ENCODE assay signal across 21 cellular contexts in the genomic region with DNA sequence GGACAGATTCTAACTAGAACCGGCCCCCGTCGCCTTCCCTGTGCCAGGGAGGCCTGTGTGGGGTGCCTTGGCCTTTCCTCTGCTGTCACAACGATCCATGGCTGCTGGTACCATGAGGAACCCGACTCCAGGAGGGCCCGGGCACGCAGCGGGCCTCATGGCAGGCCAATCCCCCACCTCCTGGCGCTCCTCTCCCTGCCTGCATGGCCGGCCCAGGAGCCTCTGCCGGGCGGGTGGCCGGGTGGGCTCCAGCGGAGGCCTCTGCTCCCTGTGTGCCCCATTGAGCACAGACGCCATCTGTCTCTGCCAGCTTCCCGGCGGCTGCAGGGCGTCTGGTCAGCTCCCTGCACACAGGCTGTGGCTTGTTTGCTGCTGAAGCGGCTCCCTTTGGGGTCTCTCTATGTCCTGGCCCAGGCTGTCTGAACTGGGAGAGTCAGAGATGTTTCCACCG.
DNase-seq lines count a peak whose midpoint lies in the region; ATAC-seq and TF ChIP-seq lines count a peak whose summit lies in the region.
"Had no signal": no experiment of that assay in that cellular context is flagged by ENCODE, and none has a peak within 500 bp of the region (broad histone marks: within the 10 kb centered on the region; RNA-seq: fewer than 3 reads in every experiment).

No MANE protein-coding gene starts in this region.

- CTCF ChIA-PET in activated naive CD4-positive, alpha-beta T cell treated with anti-CD3 and anti-CD28 coated beads for 36 hours (lab: Charles Lee) = no interaction called here

- no peaks in the 10 kb centered on the region for H3K9me3 Mint-ChIP-seq in activated naive CD4-positive, alpha-beta T cell treated with anti-CD3 and anti-CD28 coated beads for 36 hours
- H3K9me3 Mint-ChIP-seq: activated T-helper 17 cell treated with anti-CD3 and anti-CD28 coated beads, Interleukin-2, amount 50 U/mL, for 72 hours; natural killer cell; stimulated activated effector memory CD8-positive, alpha-beta T cell treated with anti-CD3 and anti-CD28 coated beads, Interleukin-12 subunit alpha, Interleukin-12 subunit beta, amount 100 ng/mL, for 72 hours had no signal

- no peak overlapping the region for H3K27ac Mint-ChIP-seq in activated naive CD4-positive, alpha-beta T cell treated with anti-CD3 and anti-CD28 coated beads for 36 hours
- H3K27ac Mint-ChIP-seq: activated T-helper 17 cell treated with anti-CD3 and anti-CD28 coated beads, Interleukin-2, amount 50 U/mL, for 72 hours; natural killer cell; stimulated activated effector memory CD8-positive, alpha-beta T cell treated with anti-CD3 and anti-CD28 coated beads, Interleukin-12 subunit alpha, Interleukin-12 subunit beta, amount 100 ng/mL, for 72 hours had no signal

- TF ChIP-seq POLR2A in spleen (IDR thresholded peaks at IDR 0.05) = no peak

- no peaks in the 10 kb centered on the region for H3K27me3 ChIP-seq in SJCRH30
- H3K27me3 ChIP-seq in spleen (replicated peaks in 1 of 7) = no peaks in the 10 kb centered on the region
- H3K27me3 ChIP-seq: adrenal gland, breast epithelium, pancreas, testis had no signal

- H3K4me1 ChIP-seq in SJCRH30 (peaks cover 22% of the 10 kb centered on the region), spleen (peaks cover 0 to 14% (median 7%) of the 10 kb centered on the region in 6 donors)
- H3K4me1 ChIP-seq: adrenal gland, pancreas, testis had no signal

- peak; percentile 3 for DNase-seq in activated naive CD4-positive, alpha-beta T cell treated with anti-CD3 and anti-CD28 coated beads for 36 hours
- DNase-seq in activated naive CD4-positive, alpha-beta T cell treated with anti-CD3 and anti-CD28 coated beads, Interleukin-2, amount 50 U/mL, for 16 hours = no peak
- DNase-seq in SJCRH30 (peak; percentile 26 to 36), left lobe of liver (ENCODE audit: low spot score) (peak; percentile 37), spleen (peak; percentile 52), HT-29 (ENCODE audit: low spot score) (no peak), cerebellar cortex (ENCODE audit: low spot score) (no peak)
- DNase-seq: GOT3; natural killer cell; NCI-H1092 treated with DMSO at 0.1 percent for 48 hours; NCI-H2029; NK-92 treated with Interleukin-12 subunit alpha and Interleukin-12 subunit beta, amount 100 ng/mL, for 24 hours; SW 1271; testis had no signal

- H3K4me3 ChIP-seq in SJCRH30 (no peak overlapping the region), spleen (no peak overlapping the region)
- H3K4me3 ChIP-seq: adrenal gland, breast epithelium, pancreas, testis had no signal

- H3K36me3 ChIP-seq in SJCRH30 (no peaks in the 10 kb centered on the region), spleen (no peaks in the 10 kb centered on the region)
- H3K36me3 ChIP-seq: adrenal gland, breast epithelium, pancreas had no signal

- no peaks in the 10 kb centered on the region for H3K27me3 Mint-ChIP-seq in activated naive CD4-positive, alpha-beta T cell treated with anti-CD3 and anti-CD28 coated beads for 36 hours (ENCODE audit: low read depth)
- H3K27me3 Mint-ChIP-seq: activated T-helper 17 cell treated with anti-CD3 and anti-CD28 coated beads, Interleukin-2, amount 50 U/mL, for 72 hours had no signal

- H3K36me3 Mint-ChIP-seq in activated naive CD4-positive, alpha-beta T cell treated with anti-CD3 and anti-CD28 coated beads for 36 hours (ENCODE audit: low read depth) = no peaks in the 10 kb centered on the region
- H3K36me3 Mint-ChIP-seq: natural killer cell; stimulated activated effector memory CD8-positive, alpha-beta T cell treated with anti-CD3 and anti-CD28 coated beads, Interleukin-12 subunit alpha, Interleukin-12 subunit beta, amount 100 ng/mL, for 72 hours had no signal

- no peak for TF ChIP-seq CTCF in spleen (IDR thresholded peaks at IDR 0.05 in 8 of 11, conservative IDR thresholded peaks at IDR 0.05 in 3 of 11)

- no peak overlapping the region for H3K4me3 Mint-ChIP-seq in activated naive CD4-positive, alpha-beta T cell treated with anti-CD3 and anti-CD28 coated beads for 36 hours
- H3K4me3 Mint-ChIP-seq: activated T-helper 17 cell treated with anti-CD3 and anti-CD28 coated beads, Interleukin-2, amount 50 U/mL, for 72 hours; natural killer cell; stimulated activated effector memory CD8-positive, alpha-beta T cell treated with anti-CD3 and anti-CD28 coated beads, Interleukin-12 subunit alpha, Interleukin-12 subunit beta, amount 100 ng/mL, for 72 hours had no signal

- no peaks in the 10 kb centered on the region for H3K4me1 Mint-ChIP-seq in activated naive CD4-positive, alpha-beta T cell treated with anti-CD3 and anti-CD28 coated beads for 36 hours (ENCODE audit: low read depth)
- H3K4me1 Mint-ChIP-seq: activated T-helper 17 cell treated with anti-CD3 and anti-CD28 coated beads, Interleukin-2, amount 50 U/mL, for 72 hours; natural killer cell had no signal

- H3K27ac ChIP-seq in SJCRH30 = peak overlapping the region; percentile 44; the same call in 1 of the 2 replicates
- no peak overlapping the region for H3K27ac ChIP-seq in spleen
- H3K27ac ChIP-seq: adrenal gland, breast epithelium, pancreas, testis had no signal

- intact Hi-C loops in activated naive CD4-positive, alpha-beta T cell treated with anti-CD3 and anti-CD28 coated beads for 36 hours (cut with micrococcal nuclease) = no loop called here
- intact Hi-C loops in spleen (cut with DNase I; ENCODE audit: low total_unique reads) = no loop called here

- H3K9me3 ChIP-seq in SJCRH30 (replicated peaks) (no peaks in the 10 kb centered on the region), spleen (no peaks in the 10 kb centered on the region)
- H3K9me3 ChIP-seq: adrenal gland, breast epithelium, pancreas, testis had no signal

- 82 to 90% (median 88%) methylated on average over 17 to 20 of the region's 20 CpGs for WGBS in spleen, 5 donors

- no peak for ATAC-seq in left lobe of liver
- no peak for ATAC-seq in GM18868 (IDR thresholded peaks at IDR 0.05; ENCODE audit: unreplicated experiment)
- ATAC-seq: activated T-helper 17 cell treated with anti-CD3 and anti-CD28 coated beads, Interleukin-2, amount 50 U/mL, for 72 hours; left colon; natural killer cell; pancreas; stimulated activated effector memory CD8-positive, alpha-beta T cell treated with anti-CD3 and anti-CD28 coated beads, Interleukin-12 subunit alpha, Interleukin-12 subunit beta, amount 100 ng/mL, for 72 hours had no signal

Comparison
In these comparisons a context has a peak if more than half of its experiments do, and no peak if none do; other contexts are left out.
1. DNase-seq: peak in activated naive CD4-positive, alpha-beta T cell treated with anti-CD3 and anti-CD28 coated beads for 36 hours (single experiment), SJCRH30 (2 of 2), left lobe of liver (single experiment) and spleen (single experiment); none in activated naive CD4-positive, alpha-beta T cell treated with anti-CD3 and anti-CD28 coated beads, Interleukin-2, amount 50 U/mL, for 16 hours (single experiment), HT-29 (single experiment) and cerebellar cortex (single experiment).